Comparison of ENCODE assay signal across 8 cellular contexts in the genomic region with DNA sequence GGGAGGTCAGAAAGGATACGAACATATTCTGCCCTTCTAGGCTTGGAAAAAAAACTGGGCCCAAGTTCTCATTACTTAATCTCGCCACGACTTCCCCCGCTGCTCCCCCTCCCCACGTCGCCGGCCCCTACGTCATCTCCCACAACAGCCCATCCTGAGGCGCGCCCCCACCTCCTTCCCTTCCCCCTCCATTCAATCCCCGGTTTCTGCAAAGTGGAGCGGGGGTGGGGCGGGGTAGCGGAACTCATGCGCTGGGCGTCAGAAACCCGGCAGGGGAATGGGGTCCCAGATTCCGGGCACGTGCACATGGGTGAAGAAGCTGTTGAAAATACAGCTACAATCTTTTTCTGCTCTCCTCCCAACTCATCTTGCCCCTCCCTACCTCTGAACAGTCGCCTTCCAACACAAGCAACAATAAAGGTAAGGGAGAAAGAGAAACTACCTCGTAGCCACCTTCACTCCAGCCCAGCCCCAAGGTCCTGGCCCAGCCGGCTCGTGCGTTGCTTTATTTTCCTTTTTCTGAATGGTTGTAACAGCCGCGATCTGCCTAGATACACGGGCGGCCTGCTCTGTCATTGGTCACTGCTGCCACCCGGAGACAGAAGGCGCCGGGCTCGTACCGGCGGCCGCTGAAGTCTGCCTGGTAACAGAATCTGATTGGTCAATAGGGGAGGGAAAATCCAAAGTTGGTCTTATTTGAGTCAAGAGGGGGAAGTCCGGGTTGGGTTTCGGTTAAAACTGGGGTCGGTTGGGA. TPM values are rescaled to one million over a fixed set of nuclear protein-coding genes. Genes with fewer than 3 reads are reported as not detected.
DNase-seq lines count a peak whose midpoint lies in the region; ATAC-seq and TF ChIP-seq lines count a peak whose summit lies in the region.

RFX5 (minus strand) TSS at position 484 of the 754 bp plus-strand sequence. CDS start 932 bp downstream, outside the sequence.

- H3K9me3 ChIP-seq in Panc1 (ENCODE audit: control insufficient read depth, insufficient read depth, low read depth, low read length) (peaks cover 2% of the 10 kb centered on the region; the same call in 1 of the 2 replicates), esophagus (ENCODE audit: control insufficient read depth in 2 of 2, insufficient read depth in 1 of 2, low read depth in 1 of 2, low read length in 1 of 2) (no peaks in the 10 kb centered on the region), mucosa of stomach (ENCODE audit: control insufficient read depth, low read length) (no peaks in the 10 kb centered on the region)

- ATAC-seq in GM21723 (IDR thresholded peaks at IDR 0.05; ENCODE audit: unreplicated experiment): peak; percentile 93
- peak; percentile 99 for ATAC-seq in Panc1
- ATAC-seq in activated T-cell treated with anti-CD3 and anti-CD28 coated beads, Interleukin-2, amount 50 U/mL, for 4 hours: peak; percentile 97 to 98

- in situ Hi-C loops in Panc1 (cut with HindIII; ENCODE audit: low pct_unique_long_range_greater_than_20kb, low sequenced_read_pairs): no loop called here

- H3K4me1 ChIP-seq in Panc1 (ENCODE audit: control insufficient read depth, insufficient read depth, low read length) (peaks cover 13% of the 10 kb centered on the region; the same call in 1 of the 2 replicates), esophagus (ENCODE audit: control insufficient read depth in 2 of 2, insufficient read depth in 2 of 2, low read length in 1 of 2) (peaks cover 0 to 3% of the 10 kb centered on the region in 2 donors), mucosa of stomach (ENCODE audit: control insufficient read depth, insufficient read depth, low read length) (peaks cover 14% of the 10 kb centered on the region)

- H3K27ac ChIP-seq in Panc1 (ENCODE audit: low read length) (peak within 1 kb of the TSS; percentile 93), esophagus (ENCODE audit: low read depth in 2 of 2, low read length in 1 of 2) (peak within 1 kb of the TSS; percentile 87 to 88)

- POLR2A ChIA-PET in Panc1 (lab: Charles Lee): interaction anchor here (0.6 kb wide), 1 partner anchor 66 kb away, joined by 3 read pairs; no protein-coding TSS in a partner anchor

- TF ChIP-seq CTCF in Panc1 (IDR thresholded peaks at IDR 0.05): no peak

- intact Hi-C loops in Panc1 (cut with micrococcal nuclease; ENCODE audit: unreplicated experiment): loop anchor here (1.0 kb wide), 1 partner anchor 33 kb away; no protein-coding TSS in a partner anchor

- WGBS in esophagus, 2 donors: 0 to 1% methylated on average over 38 of the region's 38 CpGs

- H3K36me3 ChIP-seq in Panc1 (ENCODE audit: control insufficient read depth, insufficient read depth, low read length): peaks cover 8% of the 10 kb centered on the region
- H3K36me3 ChIP-seq in esophagus (ENCODE audit: control insufficient read depth in 2 of 2, insufficient read depth in 2 of 2, low read length in 1 of 2): peaks cover 2 to 25% of the 10 kb centered on the region in 2 donors
- no peaks in the 10 kb centered on the region for H3K36me3 ChIP-seq in mucosa of stomach (ENCODE audit: control insufficient read depth, insufficient read depth, low read length)

- peak within 1 kb of the TSS; percentile 84 to 91 for H3K4me3 ChIP-seq in Panc1 (ENCODE audit: low read depth in 2 of 2, low read length in 2 of 2)
- H3K4me3 ChIP-seq in esophagus (ENCODE audit: low read depth in 1 of 2, low read length in 2 of 2): peak within 1 kb of the TSS; percentile 56 to 86
- peak within 1 kb of the TSS; percentile 65 for H3K4me3 ChIP-seq in mucosa of stomach (ENCODE audit: low read length)

- H3K4me3 Mint-ChIP-seq in activated T-cell treated with anti-CD3 and anti-CD28 coated beads, Interleukin-2, amount 50 U/mL, for 4 hours: peak within 1 kb of the TSS; percentile 94

- peak within 1 kb of the TSS; percentile 86 for H3K9ac ChIP-seq in mucosa of stomach (ENCODE audit: low read length)

- no peaks in the 10 kb centered on the region for H3K9me3 Mint-ChIP-seq in activated T-cell treated with anti-CD3 and anti-CD28 coated beads, Interleukin-2, amount 50 U/mL, for 4 hours

- CTCF ChIA-PET in Panc1 (lab: Charles Lee): no interaction called here

- DNase-seq in DMS53 (lab: John Stamatoyannopoulos, UW) (peak; percentile 98), KG1 (lab: John Stamatoyannopoulos, UW) (peak; percentile 99), Panc1 (ENCODE audit: low read depth, low spot score) (peak; percentile 95)
- peak; percentile 89 for DNase-seq in activated T-cell treated with anti-CD3 and anti-CD28 coated beads, Interleukin-2, amount 50 U/mL, for 4 hours
- DNase-seq in stimulated activated CD8-positive, alpha-beta memory T cell treated with anti-CD3 and anti-CD28 coated beads, Interleukin-7, amount 100 ng/mL, for 1 hour (ENCODE audit: low read depth in 2 of 2): peak; percentile 78 to 83

- BruUV-seq in Panc1 (replicated peaks; lab: Mats Ljungman, UMichigan): no TSS peak

- H3K27me3 Mint-ChIP-seq in activated T-cell treated with anti-CD3 and anti-CD28 coated beads, Interleukin-2, amount 50 U/mL, for 4 hours (ENCODE audit: low read depth): no peaks in the 10 kb centered on the region

- peaks cover 19% of the 10 kb centered on the region for H3K36me3 Mint-ChIP-seq in activated T-cell treated with anti-CD3 and anti-CD28 coated beads, Interleukin-2, amount 50 U/mL, for 4 hours (ENCODE audit: insufficient read depth)

- peaks cover 37% of the 10 kb centered on the region for H3K4me1 Mint-ChIP-seq in activated T-cell treated with anti-CD3 and anti-CD28 coated beads, Interleukin-2, amount 50 U/mL, for 4 hours (ENCODE audit: low read depth)

- no peaks in the 10 kb centered on the region for H3K27me3 ChIP-seq in Panc1 (ENCODE audit: control insufficient read depth, insufficient read depth, low read length)
- no peaks in the 10 kb centered on the region for H3K27me3 ChIP-seq in esophagus (ENCODE audit: control insufficient read depth in 1 of 2, insufficient read depth in 2 of 2, low read length in 2 of 2)
- no peaks in the 10 kb centered on the region for H3K27me3 ChIP-seq in mucosa of stomach (ENCODE audit: control insufficient read depth, insufficient read depth, low read length)

RNA-seq across cellular contexts. Expression of gene RFX5, which starts in this region (rescaled TPM):
- 75.5 TPM for total RNA-seq in Panc1 (2021; ENCODE audit: unreplicated experiment)
- 38.1 TPM for polyA plus RNA-seq in Panc1 (2012; ENCODE audit: insufficient read length)
- total RNA-seq in activated T-cell treated with anti-CD3 and anti-CD28 coated beads, Interleukin-2, amount 50 U/mL, for 4 hours: 10 to 100 TPM; 48.7 to 58.6 (median 50.9) TPM
- polyA plus RNA-seq in esophagus: 10 to 100 TPM; 12.0 to 12.9 TPM

Comparison
In these comparisons a context has a peak if more than half of its experiments do, and no peak if none do; other contexts are left out.
1. Peak in every context shown above with its lines: DNase-seq, ATAC-seq, H3K4me3 ChIP-seq and H3K27ac ChIP-seq.